7 cellular contexts compared by ENCODE assay signal in the genomic region with DNA sequence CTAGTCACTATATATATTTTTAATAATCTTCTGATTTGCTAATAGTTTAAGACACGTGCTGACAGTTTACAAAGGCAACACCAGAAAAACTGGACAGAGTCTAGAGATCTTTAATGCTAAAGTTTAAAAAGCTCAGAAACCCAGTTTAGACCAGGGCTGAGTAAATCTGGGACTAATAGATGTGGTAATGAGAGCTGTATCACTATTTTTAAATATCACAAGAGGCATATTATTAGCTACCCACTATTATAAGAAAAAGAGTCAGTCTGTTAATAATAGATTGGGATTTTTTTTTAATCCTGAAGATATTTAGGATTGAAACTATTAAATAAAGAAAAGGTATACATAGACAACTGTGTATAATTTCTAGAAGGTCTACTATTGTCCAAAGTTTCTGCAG.
"Had no signal": no experiment of that assay in that cellular context is flagged by ENCODE, and none has a peak within 500 bp of the region (broad histone marks: within the 10 kb centered on the region; RNA-seq: fewer than 3 reads in every experiment).

No MANE protein-coding gene starts in this region.

- H3K9me3 Mint-ChIP-seq: GM23338, H9 had no signal

- H3K27ac Mint-ChIP-seq: GM23338, H9 had no signal

- ATAC-seq: GM23338 had no signal

- DNase-seq: H9, HCEC 1CT, IMR-90 had no signal

- H3K4me3 ChIP-seq: GM23338 had no signal

- H2AFZ ChIP-seq: GM23338 had no signal

- H3K4me3 Mint-ChIP-seq: GM23338, H9 had no signal

- H3K4me2 ChIP-seq: GM23338 had no signal

- FAIRE-seq: H1, H54, HTR-8/SVneo had no signal

- H3K4me1 Mint-ChIP-seq: H9 had no signal
